Comparison of ENCODE assay signal across 28 cellular contexts in the genomic region with DNA sequence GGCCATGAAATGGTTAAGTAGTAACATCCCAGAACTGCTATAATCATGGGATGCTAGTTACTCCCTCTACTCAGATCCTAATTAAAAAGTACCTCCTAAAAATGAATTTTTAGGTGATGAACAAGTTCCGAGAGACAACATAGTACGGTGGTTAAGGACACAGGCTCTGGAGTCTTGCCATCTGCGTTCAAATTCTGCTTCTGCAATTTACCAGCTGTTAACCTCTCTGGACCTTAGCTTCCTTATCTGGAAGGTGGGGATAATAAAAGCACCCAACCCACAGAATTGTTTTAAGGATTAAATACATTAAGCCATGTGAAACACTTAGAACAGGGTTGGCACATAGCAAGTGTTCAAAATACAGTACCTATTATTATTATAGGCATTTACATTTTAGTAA.
"Had no signal": no experiment of that assay in that cellular context is flagged by ENCODE, and none has a peak within 500 bp of the region (broad histone marks: within the 10 kb centered on the region; RNA-seq: fewer than 3 reads in every experiment).

No MANE protein-coding gene starts in this region.

- DNase-seq: activated B cell treated with CpG ODN at 0.5 μM for 24 hours; activated CD4-positive, alpha-beta T cell treated with anti-CD3 and anti-CD28 coated beads, Interleukin-2, amount 50 U/mL, for 1 hour; activated CD8-positive, alpha-beta T cell treated with anti-CD3 and anti-CD28 coated beads for 36 hours; activated gamma-delta T cell treated with Interleukin-2 at 50 U/mL for 16 hours; activated naive CD8-positive, alpha-beta T cell treated with anti-CD3 and anti-CD28 coated beads, Interleukin-2, amount 50 U/mL, for 24 hours; activated T-cell treated with anti-CD3 and anti-CD28 coated beads, Interleukin-2, amount 50 U/mL, for 4 hours; central memory CD4-positive, alpha-beta T cell; dermis blood vessel endothelial cell; effector CD8-positive, alpha-beta T cell; hippocampal formation; left cardiac atrium; mammary epithelial cell; naive thymus-derived CD4-positive, alpha-beta T cell; ovary; stimulated activated CD4-positive, alpha-beta T cell treated with anti-CD3 and anti-CD28 coated beads, Interleukin-1b, Interleukin-23, amount 100 ng/mL, for 48 hours; stimulated activated CD4-positive, alpha-beta T cell treated with anti-CD3 and anti-CD28 coated beads, Interleukin-4, amount 100 ng/mL, for 4 hours; stimulated activated CD8-positive, alpha-beta memory T cell treated with anti-CD3 and anti-CD28 coated beads, Interleukin-4, amount 100 ng/mL, for 48 hours; stimulated activated naive B cell treated with anti-CD40 and anti-IgM and Interleukin-4, amounts not matched to agents 10 μg/mL and 1 μg/mL and 100 μg/mL, for 72 hours; stomach; tibial artery had no signal

- ATAC-seq: activated CD8-positive, alpha-beta T cell treated with anti-CD3 and anti-CD28 coated beads for 36 hours; activated naive CD8-positive, alpha-beta T cell treated with anti-CD3 and anti-CD28 coated beads, Interleukin-2, amount 50 U/mL, for 24 hours; activated T-cell treated with anti-CD3 and anti-CD28 coated beads, Interleukin-2, amount 50 U/mL, for 4 hours; activated T-helper 17 cell treated with anti-CD3 and anti-CD28 coated beads, Interleukin-2, amount 50 U/mL, for 72 hours; gastroesophageal sphincter; naive thymus-derived CD4-positive, alpha-beta T cell; sciatic nerve; stimulated activated naive B cell treated with anti-CD40 and anti-IgM and Interleukin-4, amounts not matched to agents 10 μg/mL and 1 μg/mL and 100 μg/mL, for 72 hours had no signal

- H3K27ac Mint-ChIP-seq: activated B cell treated with CpG ODN at 0.5 μM for 24 hours; activated CD8-positive, alpha-beta T cell treated with anti-CD3 and anti-CD28 coated beads for 36 hours; activated naive CD4-positive, alpha-beta T cell treated with anti-CD3 and anti-CD28 coated beads, Interleukin-2, amount 50 U/mL, for 24 hours; activated naive CD8-positive, alpha-beta T cell treated with anti-CD3 and anti-CD28 coated beads, Interleukin-2, amount 50 U/mL, for 24 hours; activated T-helper 17 cell treated with anti-CD3 and anti-CD28 coated beads, Interleukin-2, amount 50 U/mL, for 72 hours; naive thymus-derived CD4-positive, alpha-beta T cell; progenitor cell of endocrine pancreas; stimulated activated naive B cell treated with anti-CD40 and anti-IgM and Interleukin-4, amounts not matched to agents 10 μg/mL and 1 μg/mL and 100 μg/mL, for 72 hours had no signal

- H3K4me3 ChIP-seq: breast epithelium, gastroesophageal sphincter, ovary, smooth muscle cell, stomach, tibial artery had no signal

- H3K27ac ChIP-seq: breast epithelium, epithelial cell of prostate, gastroesophageal sphincter, ovary, stomach, tibial artery had no signal

- H3K4me1 Mint-ChIP-seq: activated B cell treated with CpG ODN at 0.5 μM for 24 hours; activated naive CD4-positive, alpha-beta T cell treated with anti-CD3 and anti-CD28 coated beads, Interleukin-2, amount 50 U/mL, for 24 hours; activated naive CD8-positive, alpha-beta T cell treated with anti-CD3 and anti-CD28 coated beads, Interleukin-2, amount 50 U/mL, for 24 hours; activated T-helper 17 cell treated with anti-CD3 and anti-CD28 coated beads, Interleukin-2, amount 50 U/mL, for 72 hours; stimulated activated naive B cell treated with anti-CD40 and anti-IgM and Interleukin-4, amounts not matched to agents 10 μg/mL and 1 μg/mL and 100 μg/mL, for 72 hours had no signal

- H3K4me1 ChIP-seq: breast epithelium, gastroesophageal sphincter, tibial artery had no signal

- H3K4me3 Mint-ChIP-seq: activated B cell treated with CpG ODN at 0.5 μM for 24 hours; activated CD8-positive, alpha-beta T cell treated with anti-CD3 and anti-CD28 coated beads for 36 hours; activated naive CD4-positive, alpha-beta T cell treated with anti-CD3 and anti-CD28 coated beads, Interleukin-2, amount 50 U/mL, for 24 hours; activated naive CD8-positive, alpha-beta T cell treated with anti-CD3 and anti-CD28 coated beads, Interleukin-2, amount 50 U/mL, for 24 hours; activated T-cell treated with anti-CD3 and anti-CD28 coated beads, Interleukin-2, amount 50 U/mL, for 4 hours; activated T-helper 17 cell treated with anti-CD3 and anti-CD28 coated beads, Interleukin-2, amount 50 U/mL, for 72 hours; naive thymus-derived CD4-positive, alpha-beta T cell; stimulated activated naive B cell treated with anti-CD40 and anti-IgM and Interleukin-4, amounts not matched to agents 10 μg/mL and 1 μg/mL and 100 μg/mL, for 72 hours had no signal

- H3K36me3 ChIP-seq: breast epithelium, gastroesophageal sphincter, ovary, stomach, tibial artery had no signal

- H3K4me2 ChIP-seq: smooth muscle cell had no signal

- H3K27me3 ChIP-seq: breast epithelium, ovary had no signal
